Comparison of ENCODE assay signal across 13 cellular contexts in genomic region chr11:78812513-78813293, GRCh38.
A peak's percentile ranks its signal among the peaks of the same experiment; 100 is the strongest.
DNase-seq lines count a peak whose midpoint lies in the region; FAIRE-seq and TF ChIP-seq lines count a peak whose summit lies in the region.
"Had no signal": no experiment of that assay in that cellular context is flagged by ENCODE, and none has a peak within 500 bp of the region (broad histone marks: within the 10 kb centered on the region; RNA-seq: fewer than 3 reads in every experiment).

No MANE protein-coding gene starts in this region.

- H3K9me3 ChIP-seq in mammary epithelial cell (replicated peaks; ENCODE audit: insufficient read depth, low read length), result no peaks in the 10 kb centered on the region
- no peaks in the 10 kb centered on the region for H3K9me3 ChIP-seq in small intestine (ENCODE audit: control insufficient read depth, low read depth)
- H3K9me3 ChIP-seq: SJCRH30 had no signal

- no peak overlapping the region for H3K4me2 ChIP-seq in mammary epithelial cell (ENCODE audit: insufficient read depth, low read depth, low read length)

- H2AFZ ChIP-seq in mammary epithelial cell (ENCODE audit: low read depth, low read length), result no peak overlapping the region
- H2AFZ ChIP-seq: parathyroid adenoma had no signal

- no peaks in the 10 kb centered on the region for H3K27me3 Mint-ChIP-seq in MCF 10A (ENCODE audit: insufficient read depth, unreplicated experiment)
- peaks cover 4% of the 10 kb centered on the region for H3K27me3 Mint-ChIP-seq in activated CD4-positive, alpha-beta memory T cell treated with anti-CD3 and anti-CD28 coated beads for 36 hours

- H3K27ac ChIP-seq in mammary epithelial cell (ENCODE audit: insufficient read depth, low read depth, low read length), result no peak overlapping the region
- no peak overlapping the region for H3K27ac ChIP-seq in small intestine (ENCODE audit: low read depth in 1 of 2, low read length in 1 of 2)
- H3K27ac ChIP-seq: parathyroid adenoma, SJCRH30 had no signal

- H4K20me1 ChIP-seq in mammary epithelial cell (ENCODE audit: insufficient read depth, low read length), result no peaks in the 10 kb centered on the region

- no peaks in the 10 kb centered on the region for H3K27me3 ChIP-seq in mammary epithelial cell (ENCODE audit: insufficient read depth, low read length)
- H3K27me3 ChIP-seq in small intestine (ENCODE audit: control insufficient read depth in 2 of 2, insufficient read depth in 2 of 2, low read length in 2 of 2), result no peaks in the 10 kb centered on the region
- H3K27me3 ChIP-seq: SJCRH30 had no signal

- dilution Hi-C loops in mammary epithelial cell (cut with HindIII; ENCODE audit: low sequenced_read_pairs), result no loop called here

- no peak overlapping the region for H3K4me3 Mint-ChIP-seq in MCF 10A (ENCODE audit: unreplicated experiment)
- no peak overlapping the region for H3K4me3 Mint-ChIP-seq in activated CD4-positive, alpha-beta memory T cell treated with anti-CD3 and anti-CD28 coated beads for 36 hours

- H3K9ac ChIP-seq in mammary epithelial cell (ENCODE audit: insufficient read depth, low read length), result no peak overlapping the region
- H3K9ac ChIP-seq: parathyroid adenoma had no signal

- no peaks in the 10 kb centered on the region for H3K36me3 ChIP-seq in mammary epithelial cell (ENCODE audit: insufficient read depth, low read length)
- no peaks in the 10 kb centered on the region for H3K36me3 ChIP-seq in small intestine (ENCODE audit: control insufficient read depth in 2 of 2, insufficient read depth in 2 of 2, low read length in 2 of 2)
- H3K36me3 ChIP-seq: SJCRH30 had no signal

- no peak overlapping the region for H3K4me3 ChIP-seq in mammary epithelial cell (replicated peaks in 1 of 3; ENCODE audit: insufficient read depth in 1 of 3, low read depth in 2 of 3, low read length in 3 of 3)
- no peak overlapping the region for H3K4me3 ChIP-seq in epithelial cell of esophagus (ENCODE audit: low read length)
- no peak overlapping the region for H3K4me3 ChIP-seq in small intestine (ENCODE audit: low read depth in 1 of 2, low read length in 2 of 2)
- H3K4me3 ChIP-seq: SJCRH30 had no signal

- no peaks in the 10 kb centered on the region for H3K4me1 ChIP-seq in mammary epithelial cell (ENCODE audit: insufficient read depth, low read length)
- peaks cover 0 to 8% of the 10 kb centered on the region in 2 donors for H3K4me1 ChIP-seq in small intestine (ENCODE audit: control insufficient read depth in 2 of 2, insufficient read depth in 1 of 2, low read depth in 1 of 2, low read length in 1 of 2)
- H3K4me1 ChIP-seq: parathyroid adenoma, SJCRH30 had no signal

- POLR2A ChIA-PET in MCF 10A (lab: Yijun Ruan, JAX), result no interaction called here
- POLR2A ChIA-PET in activated CD4-positive, alpha-beta memory T cell treated with anti-CD3 and anti-CD28 coated beads for 36 hours (lab: Charles Lee), result no interaction called here

- in situ Hi-C loops in mammary epithelial cell (cut with MboI; ENCODE audit: low sequenced_read_pairs in 2 of 2), result no loop called here

- no TSS peak for BruUV-seq in MCF 10A (replicated peaks; lab: Mats Ljungman, UMichigan)
- BruUV-seq in mammary epithelial cell (replicated peaks; lab: Mats Ljungman, UMichigan), result no TSS peak

- intact Hi-C loops in MCF 10A (cut with micrococcal nuclease), result no loop called here
- intact Hi-C loops in mammary epithelial cell (cut with micrococcal nuclease), result no loop called here
- intact Hi-C loops in activated CD4-positive, alpha-beta memory T cell treated with anti-CD3 and anti-CD28 coated beads for 36 hours (cut with micrococcal nuclease), result no loop called here

- TF ChIP-seq CTCF in MCF 10A (IDR thresholded peaks at IDR 0.05; ENCODE audit: unreplicated experiment) (no peak), mammary epithelial cell (conservative IDR thresholded peaks at IDR 0.05 in 1 of 2, IDR thresholded peaks at IDR 0.05 in 1 of 2; ENCODE audit: extremely low read depth in 1 of 2, insufficient read depth in 1 of 2, low read depth in 1 of 2, low read length in 2 of 2) (no peak), epithelial cell of esophagus (IDR thresholded peaks at IDR 0.05; ENCODE audit: insufficient read depth, low read depth, low read length, missing control alignments) (no peak)

- CTCF ChIA-PET in MCF 10A (lab: Yijun Ruan, JAX) (no interaction called here), mammary epithelial cell (lab: Charles Lee; ENCODE audit: low non-redundant PET) (interaction anchor here (0.6 kb wide), 1 partner anchor 166 kb away, joined by 5 read pairs; no protein-coding TSS in a partner anchor)
- CTCF ChIA-PET in activated CD4-positive, alpha-beta memory T cell treated with anti-CD3 and anti-CD28 coated beads for 36 hours (lab: Charles Lee), result no interaction called here

- 72% methylated on average over 6 of the region's 6 CpGs for WGBS in mammary epithelial cell (ENCODE audit: low coverage, missing lambda C conversion rate)
- 20 to 65% (median 40%) methylated on average over 6 of the region's 6 CpGs for WGBS in small intestine, 3 donors

- no peak for FAIRE-seq in small intestine (lab: Jason Lieb, UNC)

- H3K27ac Mint-ChIP-seq in MCF 10A (ENCODE audit: low read depth, unreplicated experiment), result no peak overlapping the region
- H3K27ac Mint-ChIP-seq in activated CD4-positive, alpha-beta memory T cell treated with anti-CD3 and anti-CD28 coated beads for 36 hours, result no peak overlapping the region

- no peaks in the 10 kb centered on the region for H3K79me2 ChIP-seq in mammary epithelial cell (ENCODE audit: insufficient read depth, low read length)
- H3K79me2 ChIP-seq: parathyroid adenoma had no signal

- peak; percentile 35 for DNase-seq in MCF 10A (ENCODE audit: unreplicated experiment)
- DNase-seq in mammary epithelial cell, result no peak
- DNase-seq in NCI-H82 (lab: John Stamatoyannopoulos, UW), result peak; percentile 53
- DNase-seq in epithelial cell of esophagus (ENCODE audit: low read depth), result peak; percentile 51
- peak; percentile 29 for DNase-seq in small intestine
- no peak for DNase-seq in activated CD4-positive, alpha-beta memory T cell treated with anti-CD3 and anti-CD28 coated beads for 36 hours
- no peak for DNase-seq in GF-D8 (lab: John Stamatoyannopoulos, UW)
- no peak for DNase-seq in germinal center (ENCODE audit: low spot score)
- DNase-seq: activated naive CD4-positive, alpha-beta T cell; kidney glomerular epithelial cell; MM.1S; SJCRH30 had no signal

- no peaks in the 10 kb centered on the region for H3K36me3 Mint-ChIP-seq in MCF 10A (ENCODE audit: insufficient read depth, unreplicated experiment)
- H3K36me3 Mint-ChIP-seq in activated CD4-positive, alpha-beta memory T cell treated with anti-CD3 and anti-CD28 coated beads for 36 hours, result no peaks in the 10 kb centered on the region

- H3K4me1 Mint-ChIP-seq in MCF 10A (ENCODE audit: insufficient read depth, unreplicated experiment), result peaks cover 12% of the 10 kb centered on the region
- no peaks in the 10 kb centered on the region for H3K4me1 Mint-ChIP-seq in activated CD4-positive, alpha-beta memory T cell treated with anti-CD3 and anti-CD28 coated beads for 36 hours (ENCODE audit: low read depth)

- H3K9me3 Mint-ChIP-seq in MCF 10A (ENCODE audit: unreplicated experiment), result no peaks in the 10 kb centered on the region
- H3K9me3 Mint-ChIP-seq in activated CD4-positive, alpha-beta memory T cell treated with anti-CD3 and anti-CD28 coated beads for 36 hours, result no peaks in the 10 kb centered on the region

Comparison
In these comparisons a context has a peak if more than half of its experiments do, and no peak if none do; other contexts are left out.
1. DNase-seq: peak in MCF 10A (single experiment), NCI-H82 (single experiment), epithelial cell of esophagus (single experiment) and small intestine (single experiment); none in mammary epithelial cell (single experiment), activated CD4-positive, alpha-beta memory T cell treated with anti-CD3 and anti-CD28 coated beads for 36 hours (single experiment), GF-D8 (single experiment) and germinal center (single experiment).